In genomic region chr13:112774448-112774792, GRCh38 we compare ENCODE assay signal across 1 cellular context.
TF ChIP-seq lines count a peak whose summit lies in the region.

No MANE protein-coding gene starts in this region.

TF ChIP-seq in GM23338, 12 proteins besides CTCF, POLR2A, EP300 and RAD21:
- TF ChIP-seq ZNF462 (CRISPR knock-in tag; IDR thresholded peaks at IDR 0.05), result no peak
- TF ChIP-seq ZNF114 (CRISPR knock-in tag; IDR thresholded peaks at IDR 0.05), result no peak
- no peak for TF ChIP-seq ZNF331 (CRISPR knock-in tag; IDR thresholded peaks at IDR 0.05; ENCODE audit: low read depth)
- TF ChIP-seq EZH2 (IDR thresholded peaks at IDR 0.05; ENCODE audit: low read depth, unreplicated experiment), result no peak
- no peak for TF ChIP-seq NANOG (IDR thresholded peaks at IDR 0.05; ENCODE audit: borderline replicate concordance)
